ENCODE assay signal across 14 cellular contexts in genomic region chr5:130289132-130290088, GRCh38.
A peak's percentile ranks its signal among the peaks of the same experiment; 100 is the strongest.
DNase-seq lines count a peak whose midpoint lies in the region; ATAC-seq and TF ChIP-seq lines count a peak whose summit lies in the region.
"Had no signal": no experiment of that assay in that cellular context is flagged by ENCODE, and none has a peak within 500 bp of the region (broad histone marks: within the 10 kb centered on the region; RNA-seq: fewer than 3 reads in every experiment).

No MANE protein-coding gene starts in this region.

- intact Hi-C loops in ascending aorta (cut with DNase I), result loop anchor here (5.0 kb wide), 3 partner anchors 48 to 387 kb away; partner anchors contain the start of gene CHSY3

- in situ Hi-C loops in GM13977 (cut with MboI; ENCODE audit: low pct_unique_long_range_greater_than_20kb, low sequenced_read_pairs, unreplicated experiment), result no loop called here

- peak; percentile 85 for ATAC-seq in thoracic aorta (ENCODE audit: insufficient number of reproducible peaks, low FRiP score, low read depth)
- ATAC-seq: Right ventricle myocardium inferior had no signal

- H3K4me3 ChIP-seq in ascending aorta (peak overlapping the region in 1 of 2 donors; percentile 20), thoracic aorta (peak overlapping the region; percentile 4)
- H3K4me3 ChIP-seq: BLaER1 treated with 17β-estradiol and CSF1 and Interleukin-3, amounts not matched to agents 10 nM and 100 nM; stomach had no signal

- H3K27me3 ChIP-seq in ascending aorta (no peaks in the 10 kb centered on the region), thoracic aorta (replicated peaks; ENCODE audit: insufficient read depth) (no peaks in the 10 kb centered on the region)
- H3K27me3 ChIP-seq: BLaER1 treated with 17β-estradiol and CSF1 and Interleukin-3, amounts not matched to agents 10 nM and 100 nM; stomach had no signal

- peaks cover 0 to 25% of the 10 kb centered on the region in 2 donors for H3K4me1 ChIP-seq in ascending aorta
- H3K4me1 ChIP-seq in thoracic aorta (ENCODE audit: control insufficient read depth in 1 of 2, low read depth in 2 of 2), result peaks cover 28 to 32% of the 10 kb centered on the region in 2 donors
- H3K4me1 ChIP-seq: stomach had no signal

- no peak for TF ChIP-seq CTCF in ascending aorta (IDR thresholded peaks at IDR 0.05)
- TF ChIP-seq CTCF in thoracic aorta (IDR thresholded peaks at IDR 0.05), result no peak
- no peak for TF ChIP-seq CTCF in GM13977 (IDR thresholded peaks at IDR 0.05; ENCODE audit: extremely low read depth, insufficient read depth, missing control alignments)

- H3K9me3 ChIP-seq in ascending aorta (no peaks in the 10 kb centered on the region), thoracic aorta (no peaks in the 10 kb centered on the region)
- H3K9me3 ChIP-seq: BLaER1 treated with 17β-estradiol and CSF1 and Interleukin-3, amounts not matched to agents 10 nM and 100 nM; stomach had no signal

- H3K36me3 ChIP-seq in ascending aorta (no peaks in the 10 kb centered on the region), thoracic aorta (no peaks in the 10 kb centered on the region)
- H3K36me3 ChIP-seq: BLaER1 treated with 17β-estradiol and CSF1 and Interleukin-3, amounts not matched to agents 10 nM and 100 nM; stomach had no signal

- DNase-seq in HS-5 (ENCODE audit: low read depth), result peak; percentile 26
- DNase-seq in ascending aorta (ENCODE audit: low spot score in 2 of 2), result peak in 1 of 2 donors; percentile 66
- peak; percentile 36 for DNase-seq in glomerular visceral epithelial cell (ENCODE audit: extremely low spot score)
- DNase-seq in thoracic aorta (ENCODE audit: low spot score), result no peak
- no peak for DNase-seq in GM13977 (ENCODE audit: low spot score)
- DNase-seq in RPMI8226, result no peak
- no peak for DNase-seq in NCI-H1417 treated with DMSO at 0.1 percent for 48 hours (lab: John Stamatoyannopoulos, UW)
- DNase-seq: DMS153, NCI-H1930, nephron progenitor cell, stomach, T-helper 2 cell had no signal

- H3K27ac ChIP-seq in ascending aorta (peak overlapping the region; percentile 62 to 75), thoracic aorta (peak overlapping the region; percentile 34 to 66)
- H3K27ac ChIP-seq: BLaER1 treated with 17β-estradiol and CSF1 and Interleukin-3, amounts not matched to agents 10 nM and 100 nM; stomach had no signal

Comparison
In these comparisons a context has a peak if more than half of its experiments do, and no peak if none do; other contexts are left out.
1. DNase-seq: peak in HS-5 (single experiment) and glomerular visceral epithelial cell (single experiment); none in thoracic aorta (single experiment), GM13977 (single experiment), RPMI8226 (single experiment) and NCI-H1417 treated with DMSO at 0.1 percent for 48 hours (single experiment).